15 cellular contexts compared by ENCODE assay signal in genomic region chrX:135116064-135116463, GRCh38. TPM values are rescaled to one million over a fixed set of nuclear protein-coding genes. Genes with fewer than 3 reads are reported as not detected.
"Had no signal": no experiment of that assay in that cellular context is flagged by ENCODE, and none has a peak within 500 bp of the region (broad histone marks: within the 10 kb centered on the region; RNA-seq: fewer than 3 reads in every experiment).

No MANE protein-coding gene starts in this region.

RNA-seq across cellular contexts. Expression of gene ETDB, which starts 4.3 kb away (rescaled TPM):
- total RNA-seq: activated CD4-positive, alpha-beta memory T cell treated with anti-CD3 and anti-CD28 coated beads for 36 hours; activated CD4-positive, alpha-beta T cell treated with anti-CD3 and anti-CD28 coated beads, Interleukin-2, amount 10 ng/mL, durations not matched to agents 24 days and 14 days; activated CD8-positive, alpha-beta memory T cell treated with anti-CD3 and anti-CD28 coated beads, Interleukin-2, amount 10 ng/mL, durations not matched to agents 7 days and 5 days; activated CD8-positive, alpha-beta T cell treated with anti-CD3 and anti-CD28 coated beads, Interleukin-2, amount 10 ng/mL, durations not matched to agents 7 days and 5 days; activated naive CD8-positive, alpha-beta T cell treated with anti-CD3 and anti-CD28 coated beads for 36 hours; activated T-helper 2 cell treated with anti-CD3 and anti-CD28 coated beads, Interferon-gamma antibody, Interleukin-2, Interleukin-4, amounts not matched to agents 10 μg/mL and 5 μg/mL and 100 μg/mL, durations not matched to agents 14 hours and 24 hours and 36 hours; adrenal gland; aorta; cardiac septum; cerebellum; T-cell; T-helper 1 cell treated with Interleukin-12 subunit alpha and Interleukin-12 subunit beta and Interleukin-4 antibody, amounts not matched to agents 30 ng/mL and 1 ng/mL, for 36 hours; T-helper 17 cell; T-helper 2 cell treated with Interferon-gamma antibody and Interleukin-4, amounts not matched to agents 100 ng/mL and 5 ng/mL, for 36 hours; WTC11 had no signal
- polyA plus RNA-seq: adrenal gland, aorta had no signal

RNA-seq across cellular contexts. Expression of gene SMIM10L2B, which starts 17.6 kb away (rescaled TPM):
- total RNA-seq: activated CD8-positive, alpha-beta memory T cell treated with anti-CD3 and anti-CD28 coated beads, Interleukin-2, amount 10 ng/mL, durations not matched to agents 7 days and 5 days; activated CD8-positive, alpha-beta T cell treated with anti-CD3 and anti-CD28 coated beads, Interleukin-2, amount 10 ng/mL, durations not matched to agents 7 days and 5 days; T-helper 1 cell treated with Interleukin-12 subunit alpha and Interleukin-12 subunit beta and Interleukin-4 antibody, amounts not matched to agents 30 ng/mL and 1 ng/mL, for 36 hours; T-helper 2 cell treated with Interferon-gamma antibody and Interleukin-4, amounts not matched to agents 100 ng/mL and 5 ng/mL, for 36 hours had no signal

RNA-seq across cellular contexts. Expression of gene CT55, which starts 55.1 kb away (rescaled TPM):
- total RNA-seq: activated CD4-positive, alpha-beta memory T cell treated with anti-CD3 and anti-CD28 coated beads for 36 hours; activated CD4-positive, alpha-beta T cell treated with anti-CD3 and anti-CD28 coated beads, Interleukin-2, amount 10 ng/mL, durations not matched to agents 24 days and 14 days; activated CD8-positive, alpha-beta memory T cell treated with anti-CD3 and anti-CD28 coated beads, Interleukin-2, amount 10 ng/mL, durations not matched to agents 7 days and 5 days; activated CD8-positive, alpha-beta T cell treated with anti-CD3 and anti-CD28 coated beads, Interleukin-2, amount 10 ng/mL, durations not matched to agents 7 days and 5 days; activated naive CD8-positive, alpha-beta T cell treated with anti-CD3 and anti-CD28 coated beads for 36 hours; activated T-helper 2 cell treated with anti-CD3 and anti-CD28 coated beads, Interferon-gamma antibody, Interleukin-2, Interleukin-4, amounts not matched to agents 10 μg/mL and 5 μg/mL and 100 μg/mL, durations not matched to agents 14 hours and 24 hours and 36 hours; aorta; cardiac septum; cerebellum; T-cell; T-helper 1 cell treated with Interleukin-12 subunit alpha and Interleukin-12 subunit beta and Interleukin-4 antibody, amounts not matched to agents 30 ng/mL and 1 ng/mL, for 36 hours; T-helper 17 cell; T-helper 2 cell treated with Interferon-gamma antibody and Interleukin-4, amounts not matched to agents 100 ng/mL and 5 ng/mL, for 36 hours had no signal
- polyA plus RNA-seq: aorta had no signal
